Comparison of ENCODE assay signal across 8 cellular contexts in the genomic region with DNA sequence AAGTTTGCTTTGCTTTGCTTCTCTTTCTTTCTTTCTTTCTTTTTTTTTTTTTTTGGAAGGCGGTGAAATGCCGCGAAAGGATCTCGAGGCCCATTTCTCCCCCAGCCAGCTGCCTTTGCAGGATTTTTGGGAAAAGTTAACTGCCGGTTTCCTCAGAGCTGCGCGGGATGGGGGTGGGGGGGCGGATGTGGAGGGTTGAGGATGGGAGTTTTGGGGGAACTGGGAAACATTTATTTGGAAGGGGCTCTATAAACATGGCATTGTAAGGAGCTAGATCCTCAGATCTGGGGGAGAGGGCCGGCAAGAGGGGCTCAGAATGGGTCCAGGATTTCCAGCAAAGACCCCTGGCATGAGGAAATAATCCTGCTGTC. TPM values are rescaled to one million over a fixed set of nuclear protein-coding genes. Genes with fewer than 3 reads are reported as not detected.
DNase-seq lines count a peak whose midpoint lies in the region; ATAC-seq and TF ChIP-seq lines count a peak whose summit lies in the region.

No MANE protein-coding gene starts in this region.

- peak overlapping the region; percentile 95 for H3K4me2 ChIP-seq in OCI-LY7 (ENCODE audit: low read length)

- H3K9me3 ChIP-seq in Caco-2: no peaks in the 10 kb centered on the region
- no peaks in the 10 kb centered on the region for H3K9me3 ChIP-seq in OCI-LY7 (ENCODE audit: low read length)
- no peaks in the 10 kb centered on the region for H3K9me3 ChIP-seq in ovary

- no peak for DNase-seq in Caco-2
- no peak for DNase-seq in OCI-LY7 (ENCODE audit: low spot score)
- DNase-seq in epithelial cell of prostate (ENCODE audit: low read depth, low spot score): no peak
- DNase-seq in ovary: no peak
- no peak for DNase-seq in NCI-H1694 (lab: John Stamatoyannopoulos, UW)
- DNase-seq in medulla oblongata (ENCODE audit: extremely low spot score): no peak

- H3K79me2 ChIP-seq in OCI-LY7 (ENCODE audit: insufficient read depth, low read depth, low read length): peaks cover 12% of the 10 kb centered on the region

- H3K27me3 Mint-ChIP-seq in Caco-2 (ENCODE audit: insufficient read depth, unreplicated experiment): no peaks in the 10 kb centered on the region

- BruUV-seq in Caco-2 (replicated peaks; lab: Mats Ljungman, UMichigan) (no TSS peak), OCI-LY7 (replicated peaks; lab: Mats Ljungman, UMichigan) (no TSS peak)

- no peaks in the 10 kb centered on the region for H3K36me3 ChIP-seq in Caco-2 (ENCODE audit: control insufficient read depth, insufficient read depth, low read length)
- no peaks in the 10 kb centered on the region for H3K36me3 ChIP-seq in OCI-LY7 (ENCODE audit: insufficient read depth, low read length)
- no peaks in the 10 kb centered on the region for H3K36me3 ChIP-seq in ovary

- intact Hi-C loops in Caco-2 (cut with micrococcal nuclease; ENCODE audit: unreplicated experiment): no loop called here
- intact Hi-C loops in OCI-LY7 (cut with micrococcal nuclease; ENCODE audit: unreplicated experiment): loop anchor here (2.0 kb wide), 1 partner anchor 77 kb away; no protein-coding TSS in a partner anchor
- intact Hi-C loops in ovary (cut with DNase I): no loop called here

- H3K27ac Mint-ChIP-seq in Caco-2 (ENCODE audit: unreplicated experiment): peak overlapping the region; percentile 93

- WGBS in ovary, 3 donors: 0 to 1% (median 1%) methylated on average over 9 of the region's 9 CpGs

- H4K20me1 ChIP-seq in OCI-LY7 (ENCODE audit: insufficient read depth, low read length): no peaks in the 10 kb centered on the region

- H3K9me3 Mint-ChIP-seq in Caco-2 (ENCODE audit: unreplicated experiment): no peaks in the 10 kb centered on the region

- H3K27ac ChIP-seq in OCI-LY7 (ENCODE audit: low read depth, low read length, poor library complexity, severe bottlenecking): peak overlapping the region; percentile 73
- H3K27ac ChIP-seq in epithelial cell of prostate: peak overlapping the region; percentile 73
- H3K27ac ChIP-seq in ovary: peak overlapping the region; percentile 8 to 28

- H3K4me1 ChIP-seq in Caco-2 (peaks cover 23% of the 10 kb centered on the region), OCI-LY7 (ENCODE audit: insufficient read depth, low read length, poor library complexity, severe bottlenecking) (peaks cover 27% of the 10 kb centered on the region), ovary (ENCODE audit: insufficient read depth) (peaks cover 20% of the 10 kb centered on the region)

- CTCF ChIA-PET in Caco-2 (lab: Charles Lee) (interaction anchor here (0.7 kb wide), 1 partner anchor 38 kb away, joined by 3 read pairs; no protein-coding TSS in a partner anchor), OCI-LY7 (lab: Charles Lee; ENCODE audit: unreplicated experiment) (no interaction called here)

- peaks cover 18% of the 10 kb centered on the region for H3K36me3 Mint-ChIP-seq in Caco-2 (ENCODE audit: insufficient read depth, unreplicated experiment)

- peak overlapping the region; percentile 47 for H3K4me3 ChIP-seq in Caco-2 (ENCODE audit: low read depth, low read length)
- peak overlapping the region; percentile 73 for H3K4me3 ChIP-seq in OCI-LY7 (ENCODE audit: low read depth, low read length, poor library complexity, severe bottlenecking)
- peak overlapping the region; percentile 44 for H3K4me3 ChIP-seq in ovary

- ATAC-seq in GM18505 (IDR thresholded peaks at IDR 0.05; ENCODE audit: unreplicated experiment): no peak
- no peak for ATAC-seq in GM21825 (IDR thresholded peaks at IDR 0.05; ENCODE audit: unreplicated experiment)

- H3K27me3 ChIP-seq in Caco-2 (replicated peaks; ENCODE audit: control insufficient read depth, insufficient read depth, low read length) (no peaks in the 10 kb centered on the region), ovary (no peaks in the 10 kb centered on the region)

- TF ChIP-seq POLR2A in ovary (IDR thresholded peaks at IDR 0.05) (no peak), GM18505 (IDR thresholded peaks at IDR 0.05; ENCODE audit: borderline replicate concordance, extremely low read depth, insufficient read depth, insufficient read length) (no peak)

- TF ChIP-seq CTCF in Caco-2 (IDR thresholded peaks at IDR 0.05; ENCODE audit: insufficient read depth in 1 of 2, low read depth in 1 of 2, low read length in 1 of 2, severe bottlenecking in 1 of 2, unreplicated experiment in 1 of 2) (no peak), OCI-LY7 (conservative IDR thresholded peaks at IDR 0.05; ENCODE audit: low read length) (no peak), ovary (IDR thresholded peaks at IDR 0.05) (no peak)

- peak overlapping the region; percentile 93; the same call in 1 of the 2 replicates for H2AFZ ChIP-seq in OCI-LY7 (ENCODE audit: low read length)

- peak overlapping the region; percentile 79 for H3K4me3 Mint-ChIP-seq in Caco-2 (ENCODE audit: unreplicated experiment)

- TF ChIP-seq EP300 in ovary (IDR thresholded peaks at IDR 0.05): no peak

- H3K4me1 Mint-ChIP-seq in Caco-2 (ENCODE audit: low read depth, unreplicated experiment): peaks cover 16% of the 10 kb centered on the region

- H3K9me2 ChIP-seq in OCI-LY7 (ENCODE audit: insufficient read depth, low read length): no peaks in the 10 kb centered on the region

- POLR2A ChIA-PET in Caco-2 (lab: Charles Lee) (no interaction called here), OCI-LY7 (lab: Charles Lee) (interaction anchor here (0.6 to 1.4 kb wide), 5 partner anchors 15 to 607 kb away, joined by 3 to 8 read pairs (median 3); partner anchors contain the start of gene TRIM62)

RNA-seq across cellular contexts. Expression of gene ZNF362, which starts 1.1 kb away (rescaled TPM):
- total RNA-seq in Caco-2 (2022) (23.2 and 26.9 TPM in 2 replicates), OCI-LY7 (2022) (26.1 and 29.0 TPM in 2 replicates), ovary (10 to 100 TPM in 6 of 7 donors, 1 to 10 TPM in 1; 8.2 to 52.6 (median 33.6) TPM)
- 8.9 and 10.2 TPM in 2 replicates for total RNA-seq in OCI-LY7 (2014; rRNA removed; shearing (Covaris generic))
- polyA plus RNA-seq in ovary: 10 to 100 TPM; 13.9 to 23.0 TPM

Comparison
In these comparisons a context has a peak if more than half of its experiments do, and no peak if none do; other contexts are left out.
1. H3K27ac ChIP-seq: peak in every context shown above with its lines; median percentile 73 in OCI-LY7; 73 in epithelial cell of prostate; 18 in ovary.